ENCODE assay signal across 8 cellular contexts in genomic region chr6:81750660-81751387, GRCh38. TPM values are rescaled to one million over a fixed set of nuclear protein-coding genes. Genes with fewer than 3 reads are reported as not detected.
DNase-seq lines count a peak whose midpoint lies in the region; TF ChIP-seq lines count a peak whose summit lies in the region.

No MANE protein-coding gene starts in this region.

- peaks cover 2% of the 10 kb centered on the region for H3K36me3 Mint-ChIP-seq in activated naive CD4-positive, alpha-beta T cell treated with anti-CD3 and anti-CD28 coated beads, Interleukin-2, amount 10 ng/mL, durations not matched to agents 7 days and 5 days
- H3K36me3 Mint-ChIP-seq in type B pancreatic cell, result peaks cover 38% of the 10 kb centered on the region

- DNase-seq in activated naive CD4-positive, alpha-beta T cell treated with anti-CD3 and anti-CD28 coated beads, Interleukin-2, amount 10 ng/mL, durations not matched to agents 7 days and 5 days, result no peak
- no peak for DNase-seq in activated naive CD4-positive, alpha-beta T cell treated with Interleukin-2 at 50 U/mL for 16 hours
- peak in 2 of 7 donors; percentile 17 to 26 for DNase-seq in adrenal gland
- DNase-seq in lower leg skin (ENCODE audit: low spot score in 2 of 2), result no peak
- DNase-seq in type B pancreatic cell (ENCODE audit: extremely low spot score, unreplicated experiment), result no peak
- DNase-seq in NCI-H82 (lab: John Stamatoyannopoulos, UW), result no peak
- no peak for DNase-seq in NCI-H1105 (lab: John Stamatoyannopoulos, UW)
- no peak for DNase-seq in activated CD8-positive, alpha-beta memory T cell treated with anti-CD3 and anti-CD28 coated beads, Interleukin-2, amount 50 U/mL, for 4 hours

- peaks cover 45% of the 10 kb centered on the region for H3K27me3 Mint-ChIP-seq in activated naive CD4-positive, alpha-beta T cell treated with anti-CD3 and anti-CD28 coated beads, Interleukin-2, amount 10 ng/mL, durations not matched to agents 7 days and 5 days
- H3K27me3 Mint-ChIP-seq in type B pancreatic cell, result peaks cover 13% of the 10 kb centered on the region

- H3K27me3 ChIP-seq in adrenal gland, result no peaks in the 10 kb centered on the region

- TF ChIP-seq POLR2A in adrenal gland (IDR thresholded peaks at IDR 0.05) (no peak), lower leg skin (IDR thresholded peaks at IDR 0.05) (no peak)

- CTCF ChIA-PET in activated naive CD4-positive, alpha-beta T cell treated with anti-CD3 and anti-CD28 coated beads, Interleukin-2, amount 10 ng/mL, durations not matched to agents 7 days and 5 days (lab: Charles Lee), result no interaction called here

- H3K9me3 Mint-ChIP-seq in activated naive CD4-positive, alpha-beta T cell treated with anti-CD3 and anti-CD28 coated beads, Interleukin-2, amount 10 ng/mL, durations not matched to agents 7 days and 5 days, result no peaks in the 10 kb centered on the region
- peaks cover 3% of the 10 kb centered on the region for H3K9me3 Mint-ChIP-seq in type B pancreatic cell

- peak overlapping the region; percentile 76 for H3K27ac Mint-ChIP-seq in activated naive CD4-positive, alpha-beta T cell treated with anti-CD3 and anti-CD28 coated beads, Interleukin-2, amount 10 ng/mL, durations not matched to agents 7 days and 5 days
- peak overlapping the region; percentile 98 for H3K27ac Mint-ChIP-seq in type B pancreatic cell

- H3K4me1 Mint-ChIP-seq in activated naive CD4-positive, alpha-beta T cell treated with anti-CD3 and anti-CD28 coated beads, Interleukin-2, amount 10 ng/mL, durations not matched to agents 7 days and 5 days, result peaks cover 24% of the 10 kb centered on the region
- peaks cover 20% of the 10 kb centered on the region for H3K4me1 Mint-ChIP-seq in type B pancreatic cell (ENCODE audit: unreplicated experiment)

- H3K4me1 ChIP-seq in adrenal gland (replicated peaks in 1 of 2), result peaks cover 6 to 37% of the 10 kb centered on the region in 2 donors

- 25 to 40% (median 33%) methylated on average over 12 of the region's 12 CpGs for whole genome bisulfite sequencing in adrenal gland, 4 donors
- WGBS in lower leg skin, 2 donors, result 7 to 15% methylated on average over 12 of the region's 12 CpGs

- TF ChIP-seq CTCF in adrenal gland (IDR thresholded peaks at IDR 0.05), result no peak
- TF ChIP-seq CTCF in lower leg skin (IDR thresholded peaks at IDR 0.05), result no peak
- TF ChIP-seq CTCF in type B pancreatic cell (conservative IDR thresholded peaks at IDR 0.05), result no peak

- H3K4me3 Mint-ChIP-seq in activated naive CD4-positive, alpha-beta T cell treated with anti-CD3 and anti-CD28 coated beads, Interleukin-2, amount 10 ng/mL, durations not matched to agents 7 days and 5 days, result peak overlapping the region; percentile 92
- peak overlapping the region; percentile 96 for H3K4me3 Mint-ChIP-seq in type B pancreatic cell

- H3K4me3 ChIP-seq in adrenal gland (peak overlapping the region in 3 of 4 donors; percentile 68 to 98 (median 93)), lower leg skin (ENCODE audit: low read depth, poor library complexity, severe bottlenecking) (peak overlapping the region; percentile 79)

- H3K27ac ChIP-seq in adrenal gland, result peak overlapping the region in 4 of 5 donors; percentile 93 to 98 (median 98)

- intact Hi-C loops in adrenal gland (cut with DNase I) (loop anchor here in 1 of 2 donors (10.0 kb wide), 2 partner anchors 294 to 506 kb away; no protein-coding TSS in a partner anchor), lower leg skin (cut with DNase I; ENCODE audit: low total_unique reads) (no loop called here)

- no peaks in the 10 kb centered on the region for H3K36me3 ChIP-seq in adrenal gland (replicated peaks in 1 of 2)

- no peaks in the 10 kb centered on the region for H3K9me3 ChIP-seq in adrenal gland (replicated peaks in 1 of 3)

RNA-seq across cellular contexts. Expression of gene TENT5A, which starts 1.7 kb away (rescaled TPM):
- total RNA-seq in adrenal gland (10 to 100 TPM in 6 of 8 donors, 1 to 10 TPM in 2; 4.4 to 24.6 (median 17.8) TPM), lower leg skin (10 to 100 TPM; 18.4 to 26.6 (median 24.7) TPM), type B pancreatic cell (ENCODE audit: low replicate concordance) (23.0 and 50.9 TPM in 2 replicates)
- 10 to 100 TPM; 11.3 to 18.1 (median 11.5) TPM for polyA plus RNA-seq in adrenal gland
